ENCODE assay signal across 1 cellular context in the genomic region with DNA sequence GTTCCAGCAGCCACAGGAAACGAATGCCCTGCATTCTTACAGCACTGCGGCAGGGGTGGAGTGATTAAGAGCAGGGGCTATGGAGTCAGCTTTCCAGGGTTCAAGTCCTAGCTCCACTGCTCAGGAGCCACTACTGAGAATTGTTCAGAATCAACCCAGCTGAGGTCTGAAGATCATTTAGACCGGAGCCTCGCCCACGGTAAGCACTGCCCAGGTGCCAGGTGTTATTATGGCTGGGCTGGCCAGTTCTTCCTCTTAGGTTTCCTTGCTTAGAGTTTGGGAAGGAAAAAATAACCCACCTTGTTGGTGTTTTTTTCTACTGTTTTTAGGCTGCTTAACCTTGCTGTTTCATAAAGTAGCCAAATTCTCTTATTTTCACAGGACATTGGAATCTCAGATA.
TF ChIP-seq lines count a peak whose summit lies in the region.

No MANE protein-coding gene starts in this region.

TF ChIP-seq in GM23338, 12 proteins besides CTCF, POLR2A, EP300 and RAD21 (continued from another document):
- TF ChIP-seq, protein P1, sequence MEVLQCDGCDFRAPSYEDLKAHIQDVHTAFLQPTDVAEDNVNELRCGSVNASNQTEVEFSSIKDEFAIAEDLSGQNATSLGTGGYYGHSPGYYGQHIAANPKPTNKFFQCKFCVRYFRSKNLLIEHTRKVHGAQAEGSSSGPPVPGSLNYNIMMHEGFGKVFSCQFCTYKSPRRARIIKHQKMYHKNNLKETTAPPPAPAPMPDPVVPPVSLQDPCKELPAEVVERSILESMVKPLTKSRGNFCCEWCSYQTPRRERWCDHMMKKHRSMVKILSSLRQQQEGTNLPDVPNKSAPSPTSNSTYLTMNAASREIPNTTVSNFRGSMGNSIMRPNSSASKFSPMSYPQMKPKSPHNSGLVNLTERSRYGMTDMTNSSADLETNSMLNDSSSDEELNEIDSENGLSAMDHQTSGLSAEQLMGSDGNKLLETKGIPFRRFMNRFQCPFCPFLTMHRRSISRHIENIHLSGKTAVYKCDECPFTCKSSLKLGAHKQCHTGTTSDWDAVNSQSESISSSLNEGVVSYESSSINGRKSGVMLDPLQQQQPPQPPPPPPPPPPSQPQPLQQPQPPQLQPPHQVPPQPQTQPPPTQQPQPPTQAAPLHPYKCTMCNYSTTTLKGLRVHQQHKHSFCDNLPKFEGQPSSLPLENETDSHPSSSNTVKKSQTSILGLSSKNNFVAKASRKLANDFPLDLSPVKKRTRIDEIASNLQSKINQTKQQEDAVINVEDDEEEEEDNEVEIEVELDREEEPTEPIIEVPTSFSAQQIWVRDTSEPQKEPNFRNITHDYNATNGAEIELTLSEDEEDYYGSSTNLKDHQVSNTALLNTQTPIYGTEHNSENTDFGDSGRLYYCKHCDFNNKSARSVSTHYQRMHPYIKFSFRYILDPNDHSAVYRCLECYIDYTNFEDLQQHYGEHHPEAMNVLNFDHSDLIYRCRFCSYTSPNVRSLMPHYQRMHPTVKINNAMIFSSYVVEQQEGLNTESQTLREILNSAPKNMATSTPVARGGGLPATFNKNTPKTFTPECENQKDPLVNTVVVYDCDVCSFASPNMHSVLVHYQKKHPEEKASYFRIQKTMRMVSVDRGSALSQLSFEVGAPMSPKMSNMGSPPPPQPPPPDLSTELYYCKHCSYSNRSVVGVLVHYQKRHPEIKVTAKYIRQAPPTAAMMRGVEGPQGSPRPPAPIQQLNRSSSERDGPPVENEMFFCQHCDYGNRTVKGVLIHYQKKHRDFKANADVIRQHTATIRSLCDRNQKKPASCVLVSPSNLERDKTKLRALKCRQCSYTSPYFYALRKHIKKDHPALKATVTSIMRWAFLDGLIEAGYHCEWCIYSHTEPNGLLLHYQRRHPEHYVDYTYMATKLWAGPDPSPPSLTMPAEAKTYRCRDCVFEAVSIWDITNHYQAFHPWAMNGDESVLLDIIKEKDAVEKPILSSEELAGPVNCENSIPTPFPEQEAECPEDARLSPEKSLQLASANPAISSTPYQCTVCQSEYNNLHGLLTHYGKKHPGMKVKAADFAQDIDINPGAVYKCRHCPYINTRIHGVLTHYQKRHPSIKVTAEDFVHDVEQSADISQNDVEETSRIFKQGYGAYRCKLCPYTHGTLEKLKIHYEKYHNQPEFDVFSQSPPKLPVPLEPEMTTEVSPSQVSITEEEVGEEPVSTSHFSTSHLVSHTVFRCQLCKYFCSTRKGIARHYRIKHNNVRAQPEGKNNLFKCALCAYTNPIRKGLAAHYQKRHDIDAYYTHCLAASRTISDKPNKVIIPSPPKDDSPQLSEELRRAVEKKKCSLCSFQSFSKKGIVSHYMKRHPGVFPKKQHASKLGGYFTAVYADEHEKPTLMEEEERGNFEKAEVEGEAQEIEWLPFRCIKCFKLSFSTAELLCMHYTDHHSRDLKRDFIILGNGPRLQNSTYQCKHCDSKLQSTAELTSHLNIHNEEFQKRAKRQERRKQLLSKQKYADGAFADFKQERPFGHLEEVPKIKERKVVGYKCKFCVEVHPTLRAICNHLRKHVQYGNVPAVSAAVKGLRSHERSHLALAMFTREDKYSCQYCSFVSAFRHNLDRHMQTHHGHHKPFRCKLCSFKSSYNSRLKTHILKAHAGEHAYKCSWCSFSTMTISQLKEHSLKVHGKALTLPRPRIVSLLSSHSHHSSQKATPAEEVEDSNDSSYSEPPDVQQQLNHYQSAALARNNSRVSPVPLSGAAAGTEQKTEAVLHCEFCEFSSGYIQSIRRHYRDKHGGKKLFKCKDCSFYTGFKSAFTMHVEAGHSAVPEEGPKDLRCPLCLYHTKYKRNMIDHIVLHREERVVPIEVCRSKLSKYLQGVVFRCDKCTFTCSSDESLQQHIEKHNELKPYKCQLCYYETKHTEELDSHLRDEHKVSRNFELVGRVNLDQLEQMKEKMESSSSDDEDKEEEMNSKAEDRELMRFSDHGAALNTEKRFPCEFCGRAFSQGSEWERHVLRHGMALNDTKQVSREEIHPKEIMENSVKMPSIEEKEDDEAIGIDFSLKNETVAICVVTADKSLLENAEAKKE (CRISPR knock-in tag; IDR thresholded peaks at IDR 0.05) = no peak
- no peak for TF ChIP-seq POLR2AphosphoS5 (IDR thresholded peaks at IDR 0.05; ENCODE audit: low read depth)
- TF ChIP-seq, protein P2, sequence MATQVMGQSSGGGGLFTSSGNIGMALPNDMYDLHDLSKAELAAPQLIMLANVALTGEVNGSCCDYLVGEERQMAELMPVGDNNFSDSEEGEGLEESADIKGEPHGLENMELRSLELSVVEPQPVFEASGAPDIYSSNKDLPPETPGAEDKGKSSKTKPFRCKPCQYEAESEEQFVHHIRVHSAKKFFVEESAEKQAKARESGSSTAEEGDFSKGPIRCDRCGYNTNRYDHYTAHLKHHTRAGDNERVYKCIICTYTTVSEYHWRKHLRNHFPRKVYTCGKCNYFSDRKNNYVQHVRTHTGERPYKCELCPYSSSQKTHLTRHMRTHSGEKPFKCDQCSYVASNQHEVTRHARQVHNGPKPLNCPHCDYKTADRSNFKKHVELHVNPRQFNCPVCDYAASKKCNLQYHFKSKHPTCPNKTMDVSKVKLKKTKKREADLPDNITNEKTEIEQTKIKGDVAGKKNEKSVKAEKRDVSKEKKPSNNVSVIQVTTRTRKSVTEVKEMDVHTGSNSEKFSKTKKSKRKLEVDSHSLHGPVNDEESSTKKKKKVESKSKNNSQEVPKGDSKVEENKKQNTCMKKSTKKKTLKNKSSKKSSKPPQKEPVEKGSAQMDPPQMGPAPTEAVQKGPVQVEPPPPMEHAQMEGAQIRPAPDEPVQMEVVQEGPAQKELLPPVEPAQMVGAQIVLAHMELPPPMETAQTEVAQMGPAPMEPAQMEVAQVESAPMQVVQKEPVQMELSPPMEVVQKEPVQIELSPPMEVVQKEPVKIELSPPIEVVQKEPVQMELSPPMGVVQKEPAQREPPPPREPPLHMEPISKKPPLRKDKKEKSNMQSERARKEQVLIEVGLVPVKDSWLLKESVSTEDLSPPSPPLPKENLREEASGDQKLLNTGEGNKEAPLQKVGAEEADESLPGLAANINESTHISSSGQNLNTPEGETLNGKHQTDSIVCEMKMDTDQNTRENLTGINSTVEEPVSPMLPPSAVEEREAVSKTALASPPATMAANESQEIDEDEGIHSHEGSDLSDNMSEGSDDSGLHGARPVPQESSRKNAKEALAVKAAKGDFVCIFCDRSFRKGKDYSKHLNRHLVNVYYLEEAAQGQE (IDR thresholded peaks at IDR 0.05; ENCODE audit: unreplicated experiment) = no peak
- no peak for TF ChIP-seq EZH2 (IDR thresholded peaks at IDR 0.05; ENCODE audit: low read depth, unreplicated experiment)
- TF ChIP-seq, protein P3, sequence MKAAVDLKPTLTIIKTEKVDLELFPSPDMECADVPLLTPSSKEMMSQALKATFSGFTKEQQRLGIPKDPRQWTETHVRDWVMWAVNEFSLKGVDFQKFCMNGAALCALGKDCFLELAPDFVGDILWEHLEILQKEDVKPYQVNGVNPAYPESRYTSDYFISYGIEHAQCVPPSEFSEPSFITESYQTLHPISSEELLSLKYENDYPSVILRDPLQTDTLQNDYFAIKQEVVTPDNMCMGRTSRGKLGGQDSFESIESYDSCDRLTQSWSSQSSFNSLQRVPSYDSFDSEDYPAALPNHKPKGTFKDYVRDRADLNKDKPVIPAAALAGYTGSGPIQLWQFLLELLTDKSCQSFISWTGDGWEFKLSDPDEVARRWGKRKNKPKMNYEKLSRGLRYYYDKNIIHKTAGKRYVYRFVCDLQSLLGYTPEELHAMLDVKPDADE (IDR thresholded peaks at IDR 0.05) = no peak
- TF ChIP-seq STAT1 (IDR thresholded peaks at IDR 0.05; ENCODE audit: unreplicated experiment) = no peak
- no peak for TF ChIP-seq EZH2phosphoT487 (IDR thresholded peaks at IDR 0.05; ENCODE audit: unreplicated experiment)
- no peak for TF ChIP-seq NANOG (IDR thresholded peaks at IDR 0.05; ENCODE audit: borderline replicate concordance)
- TF ChIP-seq ZNF114 (CRISPR knock-in tag; IDR thresholded peaks at IDR 0.05) = no peak
- no peak for TF ChIP-seq CREB1 (CRISPR knock-in tag; IDR thresholded peaks at IDR 0.05; ENCODE audit: low read depth)
- TF ChIP-seq ZNF331 (CRISPR knock-in tag; IDR thresholded peaks at IDR 0.05; ENCODE audit: low read depth) = no peak
TF ChIP-seq in GM23338: peak in this region for 0.
